8 cellular contexts compared by ENCODE assay signal in the genomic region with DNA sequence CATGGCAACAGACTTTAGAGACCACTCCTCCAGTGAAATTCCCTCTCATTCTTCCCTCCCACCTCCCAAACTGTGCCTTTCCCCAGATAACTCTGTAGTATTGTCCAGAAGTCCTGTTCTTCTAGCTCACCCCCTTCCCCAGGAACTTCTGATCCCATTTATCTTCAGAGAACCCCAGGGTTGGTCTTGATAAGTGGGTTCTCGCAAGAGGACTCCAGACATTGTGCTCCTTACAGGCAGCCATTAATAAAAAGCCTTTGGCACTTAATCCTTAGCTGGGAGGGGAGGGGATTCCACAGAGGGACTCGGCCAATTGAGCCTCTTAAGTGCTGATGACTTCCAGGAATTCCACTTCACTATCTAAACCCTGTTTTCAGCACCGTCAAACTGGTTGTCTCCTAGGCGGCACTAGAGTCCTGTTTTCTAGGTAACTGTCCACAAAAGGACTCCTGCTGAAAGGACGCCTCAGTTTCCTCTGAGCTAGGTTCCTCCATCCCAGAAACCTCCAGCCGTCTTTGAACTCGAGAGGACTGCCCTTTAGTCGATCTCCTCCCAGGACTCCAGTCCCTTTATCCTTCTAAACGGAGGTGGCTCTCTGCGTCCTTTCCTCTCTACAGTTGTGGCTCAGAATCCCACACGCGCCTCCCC. TPM values are rescaled to one million over a fixed set of nuclear protein-coding genes. Genes with fewer than 3 reads are reported as not detected.
DNase-seq lines count a peak whose midpoint lies in the region; ATAC-seq and TF ChIP-seq lines count a peak whose summit lies in the region.

No MANE protein-coding gene starts in this region.

- H3K9me3 ChIP-seq in Peyer's patch (no peaks in the 10 kb centered on the region), esophagus muscularis mucosa (no peaks in the 10 kb centered on the region), prostate gland (no peaks in the 10 kb centered on the region)

- ATAC-seq in HG03457 (IDR thresholded peaks at IDR 0.05; ENCODE audit: unreplicated experiment): no peak
- ATAC-seq in GM21360 (IDR thresholded peaks at IDR 0.05; ENCODE audit: unreplicated experiment): no peak

- WGBS in esophagus muscularis mucosa: 10% methylated on average over 11 of the region's 12 CpGs
- 7% methylated on average over 12 of the region's 12 CpGs for WGBS in prostate gland

- H3K27me3 ChIP-seq in Peyer's patch (peaks cover 0 to 23% of the 10 kb centered on the region in 2 donors), esophagus muscularis mucosa (peaks cover 2 to 47% (median 11%) of the 10 kb centered on the region in 4 donors), prostate gland (replicated peaks; ENCODE audit: insufficient read depth) (no peaks in the 10 kb centered on the region)

- TF ChIP-seq EP300 in esophagus muscularis mucosa (IDR thresholded peaks at IDR 0.05): no peak

- H3K4me3 ChIP-seq in Peyer's patch: peak overlapping the region; percentile 34 to 57 (median 50)
- peak overlapping the region; percentile 61 to 73 (median 66) for H3K4me3 ChIP-seq in esophagus muscularis mucosa
- peak overlapping the region; percentile 20 to 30 for H3K4me3 ChIP-seq in prostate gland

- H3K36me3 ChIP-seq in Peyer's patch: no peaks in the 10 kb centered on the region
- no peaks in the 10 kb centered on the region for H3K36me3 ChIP-seq in esophagus muscularis mucosa
- no peaks in the 10 kb centered on the region for H3K36me3 ChIP-seq in prostate gland

- DNase-seq in NCI-H446 treated with DMSO at 0.1 percent for 48 hours (lab: John Stamatoyannopoulos, UW) (peak; percentile 23), NCI-H446 (lab: John Stamatoyannopoulos, UW) (no peak), Peyer's patch (no peak), esophagus muscularis mucosa (ENCODE audit: extremely low spot score) (no peak), prostate gland (ENCODE audit: low spot score) (no peak), midbrain (lab: John Stamatoyannopoulos, UW) (no peak)

- TF ChIP-seq CTCF in Peyer's patch (IDR thresholded peaks at IDR 0.05) (no peak), esophagus muscularis mucosa (IDR thresholded peaks at IDR 0.05) (no peak), prostate gland (IDR thresholded peaks at IDR 0.05) (no peak)

- H3K27ac ChIP-seq in Peyer's patch: peak overlapping the region; percentile 82 to 98 (median 90)
- peak overlapping the region; percentile 77 to 88 (median 80) for H3K27ac ChIP-seq in esophagus muscularis mucosa (replicated peaks in 1 of 4)
- peak overlapping the region; percentile 81 to 87 for H3K27ac ChIP-seq in prostate gland

- no peak for TF ChIP-seq POLR2A in Peyer's patch (IDR thresholded peaks at IDR 0.05)
- TF ChIP-seq POLR2A in esophagus muscularis mucosa (IDR thresholded peaks at IDR 0.05; ENCODE audit: low read depth): no peak
- TF ChIP-seq POLR2A in prostate gland (IDR thresholded peaks at IDR 0.05): no peak

- intact Hi-C loops in esophagus muscularis mucosa (cut with DNase I): no loop called here
- intact Hi-C loops in prostate gland (cut with DNase I): loop anchor here (10.0 kb wide), 1 partner anchor 138 kb away; a partner anchor contains a TSS

- peaks cover 12 to 85% (median 55%) of the 10 kb centered on the region in 4 donors for H3K4me1 ChIP-seq in Peyer's patch
- peaks cover 73 to 97% (median 86%) of the 10 kb centered on the region in 4 donors for H3K4me1 ChIP-seq in esophagus muscularis mucosa
- H3K4me1 ChIP-seq in prostate gland (replicated peaks): peaks cover 25% of the 10 kb centered on the region

RNA-seq across cellular contexts. Expression of a gene that starts 2.0 kb away (rescaled TPM):
- total RNA-seq in Peyer's patch (100 to 1,000 TPM; 164 to 484 (median 329) TPM), esophagus muscularis mucosa (100 to 1,000 TPM; 358 to 430 (median 397) TPM), prostate gland (100 to 1,000 TPM; 160 to 500 TPM)

RNA-seq across cellular contexts. Expression of a gene that starts 26.5 kb away (rescaled TPM):
- total RNA-seq in Peyer's patch (100 to 1,000 TPM in 2 of 4 donors, 10 to 100 TPM in 2; 73.4 to 121 (median 99.9) TPM), esophagus muscularis mucosa (10 to 100 TPM; 39.5 to 82.7 (median 52.7) TPM), prostate gland (10 to 100 TPM; 54.6 to 91.6 TPM)
